In genomic region chr19:42292042-42292960, GRCh38 we compare ENCODE assay signal across 18 cellular contexts. TPM values are rescaled to one million over a fixed set of nuclear protein-coding genes. Genes with fewer than 3 reads are reported as not detected.
DNase-seq lines count a peak whose midpoint lies in the region; ATAC-seq and TF ChIP-seq lines count a peak whose summit lies in the region.
"Had no signal": no experiment of that assay in that cellular context is flagged by ENCODE, and none has a peak within 500 bp of the region (broad histone marks: within the 10 kb centered on the region; RNA-seq: fewer than 3 reads in every experiment).

No MANE protein-coding gene starts in this region.

- TF ChIP-seq CTCF in endothelial cell (IDR thresholded peaks at IDR 0.05; ENCODE audit: unreplicated experiment) (no peak), stomach (IDR thresholded peaks at IDR 0.05) (no peak)

- intact Hi-C loops in stomach (cut with DNase I; ENCODE audit: low total_unique reads), result no loop called here

- no peak overlapping the region for H3K4me3 ChIP-seq in stomach
- H3K4me3 ChIP-seq: left ventricle myocardium inferior, Peyer's patch, uterus had no signal

- H3K27me3 Mint-ChIP-seq in activated naive CD8-positive, alpha-beta T cell treated with anti-CD3 and anti-CD28 coated beads for 36 hours, result no peaks in the 10 kb centered on the region
- no peaks in the 10 kb centered on the region for H3K27me3 Mint-ChIP-seq in activated naive CD8-positive, alpha-beta T cell treated with anti-CD3 and anti-CD28 coated beads, Interleukin-2, amount 50 U/mL, for 24 hours
- H3K27me3 Mint-ChIP-seq in endothelial cell (ENCODE audit: unreplicated experiment), result peaks cover 13% of the 10 kb centered on the region
- H3K27me3 Mint-ChIP-seq: activated naive CD8-positive, alpha-beta T cell had no signal

- no peak for ATAC-seq in activated naive CD8-positive, alpha-beta T cell treated with anti-CD3 and anti-CD28 coated beads, Interleukin-2, amount 50 U/mL, for 24 hours
- ATAC-seq in GM18858 (IDR thresholded peaks at IDR 0.05; ENCODE audit: unreplicated experiment), result no peak

- H3K36me3 ChIP-seq in stomach, result peaks cover 72 to 95% (median 82%) of the 10 kb centered on the region in 4 donors
- H3K36me3 ChIP-seq: uterus had no signal

- no peaks in the 10 kb centered on the region for H3K9me3 ChIP-seq in stomach
- H3K9me3 ChIP-seq: left ventricle myocardium inferior, Peyer's patch, uterus had no signal

- TF ChIP-seq POLR2A in stomach (IDR thresholded peaks at IDR 0.05), result no peak

- peaks cover 0 to 50% (median 20%) of the 10 kb centered on the region in 4 donors for H3K4me1 ChIP-seq in stomach
- H3K4me1 ChIP-seq: left ventricle myocardium inferior, uterus had no signal

- no peaks in the 10 kb centered on the region for H3K9me3 Mint-ChIP-seq in activated naive CD8-positive, alpha-beta T cell treated with anti-CD3 and anti-CD28 coated beads for 36 hours
- H3K9me3 Mint-ChIP-seq in activated naive CD8-positive, alpha-beta T cell treated with anti-CD3 and anti-CD28 coated beads, Interleukin-2, amount 50 U/mL, for 24 hours, result no peaks in the 10 kb centered on the region
- H3K9me3 Mint-ChIP-seq in endothelial cell (ENCODE audit: unreplicated experiment), result no peaks in the 10 kb centered on the region

- peaks cover 4% of the 10 kb centered on the region for H3K4me1 Mint-ChIP-seq in activated naive CD8-positive, alpha-beta T cell treated with anti-CD3 and anti-CD28 coated beads for 36 hours
- H3K4me1 Mint-ChIP-seq in activated naive CD8-positive, alpha-beta T cell treated with anti-CD3 and anti-CD28 coated beads, Interleukin-2, amount 50 U/mL, for 24 hours, result peaks cover 5% of the 10 kb centered on the region
- no peaks in the 10 kb centered on the region for H3K4me1 Mint-ChIP-seq in endothelial cell (ENCODE audit: unreplicated experiment)

- no peak for DNase-seq in activated naive CD8-positive, alpha-beta T cell treated with anti-CD3 and anti-CD28 coated beads for 36 hours
- no peak for DNase-seq in activated naive CD8-positive, alpha-beta T cell treated with anti-CD3 and anti-CD28 coated beads, Interleukin-2, amount 50 U/mL, for 24 hours
- DNase-seq in endothelial cell (ENCODE audit: low spot score) (no peak), stomach (no peak), NCI-H446 treated with DMSO at 0.1 percent for 48 hours (lab: John Stamatoyannopoulos, UW) (no peak)
- DNase-seq: activated CD8-positive, alpha-beta memory T cell treated with anti-CD3 and anti-CD28 coated beads, Interleukin-2, amount 50 U/mL, for 48 hours; effector CD8-positive, alpha-beta T cell; EL; left ventricle myocardium inferior; NCI-H1105; NCI-H82; Peyer's patch; stimulated activated naive CD4-positive, alpha-beta T cell treated with Interleukin-2 at 50 U/mL for 16 hours; uterus had no signal

- TF ChIP-seq EP300 in stomach (IDR thresholded peaks at IDR 0.05), result no peak

- peaks cover 12% of the 10 kb centered on the region for H3K36me3 Mint-ChIP-seq in activated naive CD8-positive, alpha-beta T cell treated with anti-CD3 and anti-CD28 coated beads for 36 hours
- peaks cover 10% of the 10 kb centered on the region for H3K36me3 Mint-ChIP-seq in activated naive CD8-positive, alpha-beta T cell treated with anti-CD3 and anti-CD28 coated beads, Interleukin-2, amount 50 U/mL, for 24 hours (ENCODE audit: low read depth)
- H3K36me3 Mint-ChIP-seq in endothelial cell (ENCODE audit: low read depth, unreplicated experiment), result peaks cover 15% of the 10 kb centered on the region
- H3K36me3 Mint-ChIP-seq: activated naive CD8-positive, alpha-beta T cell had no signal

- H3K27me3 ChIP-seq in stomach, result no peaks in the 10 kb centered on the region
- H3K27me3 ChIP-seq: Peyer's patch, uterus had no signal

- no peak overlapping the region for H3K4me3 Mint-ChIP-seq in activated naive CD8-positive, alpha-beta T cell treated with anti-CD3 and anti-CD28 coated beads for 36 hours
- no peak overlapping the region for H3K4me3 Mint-ChIP-seq in activated naive CD8-positive, alpha-beta T cell treated with anti-CD3 and anti-CD28 coated beads, Interleukin-2, amount 50 U/mL, for 24 hours
- H3K4me3 Mint-ChIP-seq in endothelial cell (ENCODE audit: unreplicated experiment), result peak overlapping the region; percentile 86
- H3K4me3 Mint-ChIP-seq: activated naive CD8-positive, alpha-beta T cell had no signal

- H3K27ac ChIP-seq in stomach, result peak overlapping the region in 3 of 5 donors; percentile 24 to 53 (median 26)
- H3K27ac ChIP-seq: KMS-11, left ventricle myocardium inferior, Peyer's patch had no signal

- peak overlapping the region; percentile 36 for H3K27ac Mint-ChIP-seq in activated naive CD8-positive, alpha-beta T cell treated with anti-CD3 and anti-CD28 coated beads for 36 hours
- H3K27ac Mint-ChIP-seq in activated naive CD8-positive, alpha-beta T cell treated with anti-CD3 and anti-CD28 coated beads, Interleukin-2, amount 50 U/mL, for 24 hours, result no peak overlapping the region
- H3K27ac Mint-ChIP-seq in endothelial cell (ENCODE audit: unreplicated experiment), result no peak overlapping the region
- H3K27ac Mint-ChIP-seq: activated naive CD8-positive, alpha-beta T cell had no signal

- 70 to 84% (median 77%) methylated on average over 20 to 27 of the region's 27 CpGs for WGBS in stomach, 5 donors

RNA-seq across cellular contexts. Expression of gene PRR19, which starts 9.6 kb away (rescaled TPM):
- under 1 TPM; 0.52 to 0.92 TPM for total RNA-seq in activated naive CD8-positive, alpha-beta T cell treated with anti-CD3 and anti-CD28 coated beads for 36 hours
- total RNA-seq in endothelial cell (ENCODE audit: unreplicated experiment), result 1.1 TPM
- not detected for total RNA-seq in stomach
- under 1 TPM in 2 of 3 donors, not detected in 1; 0.68 to 0.98 TPM for polyA plus RNA-seq in stomach
- total RNA-seq: left ventricle myocardium inferior had no signal

RNA-seq across cellular contexts. Expression of gene PAFAH1B3, which starts 10.1 kb away (rescaled TPM):
- total RNA-seq in activated naive CD8-positive, alpha-beta T cell treated with anti-CD3 and anti-CD28 coated beads for 36 hours, result 10 to 100 TPM; 38.1 to 38.4 TPM
- total RNA-seq in endothelial cell (ENCODE audit: unreplicated experiment) (61.4 TPM), stomach (10 to 100 TPM in 3 of 5 donors, 1 to 10 TPM in 1, not detected in 1; 7.5 to 58.1 (median 17.9) TPM)
- polyA plus RNA-seq in stomach, result 10 to 100 TPM; 33.4 to 37.1 (median 34.3) TPM

RNA-seq across cellular contexts. Expression of gene TMEM145, which starts 20.8 kb away (rescaled TPM):
- 1 to 10 TPM; 1.1 to 3.2 TPM for total RNA-seq in activated naive CD8-positive, alpha-beta T cell treated with anti-CD3 and anti-CD28 coated beads for 36 hours
- total RNA-seq in endothelial cell (ENCODE audit: unreplicated experiment) (3.9 TPM), stomach (10 to 100 TPM in 1 of 5 donors, under 1 TPM in 1, not detected in 3; 0.37 to 44.3 TPM)
- polyA plus RNA-seq in stomach, result 1 to 10 TPM in 1 of 3 donors, under 1 TPM in 2; 0.50 to 1.1 (median 0.61) TPM
- total RNA-seq: Peyer's patch had no signal
- polyA plus RNA-seq: AG04450 had no signal

RNA-seq across cellular contexts. Expression of gene CIC, which starts 23.2 kb away (rescaled TPM):
- 10 to 100 TPM; 43.8 to 50.4 TPM for total RNA-seq in activated naive CD8-positive, alpha-beta T cell treated with anti-CD3 and anti-CD28 coated beads for 36 hours
- total RNA-seq in endothelial cell (ENCODE audit: unreplicated experiment), result 85.7 TPM
- 10 to 100 TPM; 19.8 to 60.3 (median 39.1) TPM for total RNA-seq in stomach
- 10 to 100 TPM; 15.4 to 31.8 (median 21.5) TPM for polyA plus RNA-seq in stomach

RNA-seq across cellular contexts. Expression of gene MEGF8, which starts 33.1 kb away (rescaled TPM):
- 1 to 10 TPM; 6.8 to 7.6 TPM for total RNA-seq in activated naive CD8-positive, alpha-beta T cell treated with anti-CD3 and anti-CD28 coated beads for 36 hours
- 69.3 TPM for total RNA-seq in endothelial cell (ENCODE audit: unreplicated experiment)
- total RNA-seq in stomach, result 10 to 100 TPM; 12.3 to 46.3 (median 21.0) TPM
- 1 to 10 TPM; 2.6 to 5.2 (median 3.6) TPM for polyA plus RNA-seq in stomach
